8 cellular contexts compared by ENCODE assay signal in the genomic region with DNA sequence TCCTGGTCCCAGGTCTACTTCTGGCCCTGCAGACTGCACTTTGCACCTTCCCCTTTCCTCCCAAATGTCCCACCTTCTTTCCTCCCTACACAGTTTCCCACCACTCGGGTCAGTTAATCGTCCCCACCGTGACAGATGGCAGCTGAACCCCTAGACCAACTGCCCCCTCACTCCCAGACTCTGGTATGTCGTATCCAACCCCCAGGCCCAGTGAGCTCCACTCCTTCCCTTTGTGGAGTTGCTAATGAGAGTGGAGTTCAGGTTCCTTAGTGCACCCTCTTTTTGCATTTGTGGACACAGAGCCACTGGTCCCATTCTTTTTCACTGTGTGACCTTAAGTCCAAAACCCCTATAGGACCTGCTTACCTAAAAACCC. TPM values are rescaled to one million over a fixed set of nuclear protein-coding genes. Genes with fewer than 3 reads are reported as not detected.
DNase-seq lines count a peak whose midpoint lies in the region; ATAC-seq, FAIRE-seq and TF ChIP-seq lines count a peak whose summit lies in the region.

No MANE protein-coding gene starts in this region.

- H3K4me1 ChIP-seq in sigmoid colon, result peaks cover 0 to 70% (median 60%) of the 10 kb centered on the region in 4 donors

- peaks cover 73% of the 10 kb centered on the region for H3K4me1 Mint-ChIP-seq in activated CD4-positive, alpha-beta memory T cell treated with anti-CD3 and anti-CD28 coated beads, Interleukin-2, amount 10 ng/mL, durations not matched to agents 7 days and 5 days

- H3K9me3 ChIP-seq in sigmoid colon, result no peaks in the 10 kb centered on the region

- peak overlapping the region; percentile 74 to 88 (median 78) for H3K27ac ChIP-seq in sigmoid colon

- no peaks in the 10 kb centered on the region for H3K36me3 ChIP-seq in sigmoid colon

- no peak for TF ChIP-seq EP300 in sigmoid colon (IDR thresholded peaks at IDR 0.05)

- peaks cover 39% of the 10 kb centered on the region for H3K27me3 Mint-ChIP-seq in activated CD4-positive, alpha-beta memory T cell treated with anti-CD3 and anti-CD28 coated beads, Interleukin-2, amount 10 ng/mL, durations not matched to agents 7 days and 5 days

- CTCF ChIA-PET in activated CD4-positive, alpha-beta memory T cell treated with anti-CD3 and anti-CD28 coated beads, Interleukin-2, amount 10 ng/mL, durations not matched to agents 7 days and 5 days (lab: Charles Lee), result interaction anchor here (0.9 to 2.7 kb wide), 11 partner anchors 9 to 181 kb away, joined by 3 to 22 read pairs (median 6); no protein-coding TSS in a partner anchor

- intact Hi-C loops in sigmoid colon (cut with DNase I), result loop anchor here (5.0 kb wide), 1 partner anchor 379 kb away; a partner anchor contains a TSS

- TF ChIP-seq POLR2A in GM12891 (IDR thresholded peaks at IDR 0.05; ENCODE audit: low read depth, low read length) (no peak), sigmoid colon (IDR thresholded peaks at IDR 0.05) (no peak)

- POLR2A ChIA-PET in activated CD4-positive, alpha-beta memory T cell treated with anti-CD3 and anti-CD28 coated beads, Interleukin-2, amount 10 ng/mL, durations not matched to agents 7 days and 5 days (lab: Charles Lee), result interaction anchor here (0.6 to 3.3 kb wide), 8 partner anchors 8 to 185 kb away, joined by 3 to 22 read pairs (median 4); no protein-coding TSS in a partner anchor

- WGBS in sigmoid colon, 2 donors, result 35 to 56% methylated on average over 4 of the region's 4 CpGs

- no peak for ATAC-seq in HG03565 (IDR thresholded peaks at IDR 0.05; ENCODE audit: unreplicated experiment)

- H3K27ac Mint-ChIP-seq in activated CD4-positive, alpha-beta memory T cell treated with anti-CD3 and anti-CD28 coated beads, Interleukin-2, amount 10 ng/mL, durations not matched to agents 7 days and 5 days, result peak overlapping the region; percentile 73

- DNase-seq in GM12891 (ENCODE audit: insufficient read length, low spot score) (no peak), sigmoid colon (no peak), RKO (ENCODE audit: low spot score) (no peak), NCI-H1105 (lab: John Stamatoyannopoulos, UW) (no peak), foreskin fibroblast (no peak)
- DNase-seq in activated CD4-positive, alpha-beta memory T cell treated with anti-CD3 and anti-CD28 coated beads, Interleukin-2, amount 10 ng/mL, durations not matched to agents 7 days and 5 days, result no peak

- H3K4me3 Mint-ChIP-seq in activated CD4-positive, alpha-beta memory T cell treated with anti-CD3 and anti-CD28 coated beads, Interleukin-2, amount 10 ng/mL, durations not matched to agents 7 days and 5 days, result peak overlapping the region; percentile 82

- H3K9me3 Mint-ChIP-seq in activated CD4-positive, alpha-beta memory T cell treated with anti-CD3 and anti-CD28 coated beads, Interleukin-2, amount 10 ng/mL, durations not matched to agents 7 days and 5 days, result no peaks in the 10 kb centered on the region

- no peaks in the 10 kb centered on the region for H3K27me3 ChIP-seq in sigmoid colon

- TF ChIP-seq CTCF in sigmoid colon (IDR thresholded peaks at IDR 0.05), result no peak
- TF ChIP-seq CTCF in foreskin fibroblast (IDR thresholded peaks at IDR 0.05; ENCODE audit: low read depth, low read length), result no peak

- H3K4me3 ChIP-seq in iPS-11a (ENCODE audit: low read depth, low read length) (peak overlapping the region; percentile 30), sigmoid colon (peak overlapping the region; percentile 70 to 98 (median 80)), foreskin fibroblast (ENCODE audit: low read depth in 1 of 2, low read length in 2 of 2) (peak overlapping the region in 1 of 2 donors; percentile 44)

- H3K36me3 Mint-ChIP-seq in activated CD4-positive, alpha-beta memory T cell treated with anti-CD3 and anti-CD28 coated beads, Interleukin-2, amount 10 ng/mL, durations not matched to agents 7 days and 5 days (ENCODE audit: low read depth), result peaks cover 16% of the 10 kb centered on the region

- peak; percentile 56 for FAIRE-seq in GM12891 (lab: Jason Lieb, UNC)

TF ChIP-seq in GM12891, 5 proteins besides CTCF, POLR2A, EP300 and RAD21:
- TF ChIP-seq POU2F2 (IDR thresholded peaks at IDR 0.05; ENCODE audit: low read depth, low read length) (no peak), POLR2AphosphoS5 (IDR thresholded peaks at IDR 0.05; ENCODE audit: low read depth, low read length) (no peak), TAF1 (IDR thresholded peaks at IDR 0.05; ENCODE audit: low read depth, low read length) (no peak), PAX5 (IDR thresholded peaks at IDR 0.05; ENCODE audit: insufficient read depth, low read length, severe bottlenecking) (no peak), SPI1 (IDR thresholded peaks at IDR 0.05; ENCODE audit: low read depth, low read length) (no peak)

RNA-seq across cellular contexts. Expression of a gene that starts 1.8 kb away (rescaled TPM):
- 0.94 TPM for polyA plus RNA-seq in GM12891 (2012; ENCODE audit: low read depth, missing spikeins)
- 10 to 100 TPM; 22.3 to 24.1 TPM for total RNA-seq in activated CD4-positive, alpha-beta memory T cell treated with anti-CD3 and anti-CD28 coated beads, Interleukin-2, amount 10 ng/mL, durations not matched to agents 7 days and 5 days
- 10 to 100 TPM; 12.8 to 32.1 (median 22.9) TPM for total RNA-seq in sigmoid colon
- 1 to 10 TPM in 2 of 3 donors, under 1 TPM in 1; 0.69 to 7.4 (median 3.6) TPM for polyA plus RNA-seq in sigmoid colon
